ENCODE assay signal across 17 cellular contexts in the genomic region with DNA sequence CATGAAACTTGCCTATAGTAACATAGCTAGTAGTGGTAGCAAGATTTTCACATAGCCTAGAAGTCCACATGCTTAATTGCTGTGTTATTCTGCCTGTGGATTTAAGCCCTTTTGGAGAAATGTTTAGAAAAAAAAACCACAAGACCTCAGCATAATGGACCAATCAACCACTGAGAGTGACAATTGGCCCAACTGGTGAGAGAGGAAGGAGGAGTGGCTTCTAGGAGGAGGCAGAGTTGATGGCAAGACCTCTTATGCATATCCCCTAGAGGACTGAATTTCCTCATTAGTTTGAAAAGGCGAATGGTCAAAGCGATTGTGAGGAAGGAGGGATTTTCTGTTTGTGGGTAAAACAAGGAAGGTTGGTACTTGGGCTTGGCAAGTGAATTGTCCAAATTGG. TPM values are rescaled to one million over a fixed set of nuclear protein-coding genes. Genes with fewer than 3 reads are reported as not detected.
DNase-seq lines count a peak whose midpoint lies in the region; ATAC-seq, FAIRE-seq and TF ChIP-seq lines count a peak whose summit lies in the region.
"Had no signal": no experiment of that assay in that cellular context is flagged by ENCODE, and none has a peak within 500 bp of the region (broad histone marks: within the 10 kb centered on the region; RNA-seq: fewer than 3 reads in every experiment).

No MANE protein-coding gene starts in this region.

- in situ Hi-C loops in GM23248 (cut with MboI) = no loop called here

- H3K9me3 ChIP-seq in H1 (ENCODE audit: insufficient read depth in 2 of 2, low read depth in 1 of 2, low read length in 1 of 2) (peaks cover 3 to 4% of the 10 kb centered on the region in 2 experiments; a peak in 3 of 4 replicates), GM23248 (ENCODE audit: low read depth) (no peaks in the 10 kb centered on the region), esophagus squamous epithelium (peaks cover 0 to 16% (median 8%) of the 10 kb centered on the region in 3 donors), stomach (peaks cover 0 to 20% (median 10%) of the 10 kb centered on the region in 4 donors)
- H3K9me3 ChIP-seq: BE2C had no signal

- H3K9me2 ChIP-seq in GM23248 (ENCODE audit: insufficient read depth) = no peaks in the 10 kb centered on the region

- H3K14ac ChIP-seq in H1 (ENCODE audit: insufficient read length) = no peak overlapping the region

- no peak overlapping the region for H2AK5ac ChIP-seq in H1 (ENCODE audit: low read depth, low read length)

- no peak for TF ChIP-seq EP300 in H1 (IDR thresholded peaks at IDR 0.05; ENCODE audit: borderline replicate concordance in 1 of 2, low read depth in 2 of 2, low read length in 2 of 2)
- TF ChIP-seq EP300 in stomach (IDR thresholded peaks at IDR 0.05) = no peak

- TF ChIP-seq POLR2A in NB4 (IDR thresholded peaks at IDR 0.05; ENCODE audit: extremely low read depth, insufficient read length) (no peak), H1 (IDR thresholded peaks at IDR 0.05; ENCODE audit: control extremely low read depth in 1 of 2, low read depth in 2 of 2, low read length in 2 of 2) (no peak), esophagus squamous epithelium (IDR thresholded peaks at IDR 0.05) (no peak), stomach (IDR thresholded peaks at IDR 0.05) (no peak)

- no peak overlapping the region for H3K4me3 Mint-ChIP-seq in stimulated activated effector memory CD8-positive, alpha-beta T cell treated with anti-CD3 and anti-CD28 coated beads, Interleukin-12 subunit alpha, Interleukin-12 subunit beta, amount 100 ng/mL, for 72 hours
- H3K4me3 Mint-ChIP-seq: CD8-positive, alpha-beta memory T cell had no signal

- H3K36me3 ChIP-seq in H1 (ENCODE audit: control insufficient read depth in 2 of 4, insufficient read depth in 4 of 4, low read length in 3 of 4) = no peaks in the 10 kb centered on the region
- no peaks in the 10 kb centered on the region for H3K36me3 ChIP-seq in GM23248 (ENCODE audit: low read depth)
- no peaks in the 10 kb centered on the region for H3K36me3 ChIP-seq in esophagus squamous epithelium
- no peaks in the 10 kb centered on the region for H3K36me3 ChIP-seq in stomach
- H3K36me3 ChIP-seq: BE2C had no signal

- no peak overlapping the region for H4K91ac ChIP-seq in H1 (replicated peaks; ENCODE audit: insufficient read length, low read length)

- no peak overlapping the region for H4K5ac ChIP-seq in H1 (ENCODE audit: insufficient read length, low read depth, low read length)

- peak; percentile 31 for DNase-seq in LHCN-M2 (ENCODE audit: low read depth)
- DNase-seq in NB4 (ENCODE audit: low read depth) = peak; percentile 67
- DNase-seq in H1 (ENCODE audit: low read depth in 1 of 2, low spot score in 2 of 2) = no peak
- DNase-seq in stimulated activated effector memory CD8-positive, alpha-beta T cell treated with anti-CD3 and anti-CD28 coated beads, Interleukin-12 subunit alpha, Interleukin-12 subunit beta, amount 100 ng/mL, for 72 hours (ENCODE audit: low spot score in 2 of 2) = no peak
- DNase-seq in GM23248 = no peak
- DNase-seq in esophagus squamous epithelium (lab: John Stamatoyannopoulos, UW) = no peak
- no peak for DNase-seq in stomach
- DNase-seq: BE2C; Caco-2; CD8-positive, alpha-beta memory T cell; DMS53; GF-D8 had no signal

- no peak overlapping the region for H3K27ac Mint-ChIP-seq in stimulated activated effector memory CD8-positive, alpha-beta T cell treated with anti-CD3 and anti-CD28 coated beads, Interleukin-12 subunit alpha, Interleukin-12 subunit beta, amount 100 ng/mL, for 72 hours
- H3K27ac Mint-ChIP-seq: CD8-positive, alpha-beta memory T cell had no signal

- no peaks in the 10 kb centered on the region for H3K4me1 Mint-ChIP-seq in stimulated activated effector memory CD8-positive, alpha-beta T cell treated with anti-CD3 and anti-CD28 coated beads, Interleukin-12 subunit alpha, Interleukin-12 subunit beta, amount 100 ng/mL, for 72 hours
- H3K4me1 Mint-ChIP-seq: CD8-positive, alpha-beta memory T cell had no signal

- H3K9ac ChIP-seq in H1 (replicated peaks in 1 of 4; ENCODE audit: extremely low read depth in 1 of 4, low read depth in 3 of 4, low read length in 3 of 4) = no peak overlapping the region
- H3K9ac ChIP-seq in GM23248 = no peak overlapping the region

- no peak for TF ChIP-seq CTCF in NB4 (IDR thresholded peaks at IDR 0.05; ENCODE audit: low read depth, low read length)
- TF ChIP-seq CTCF in H1 (IDR thresholded peaks at IDR 0.05; ENCODE audit: control extremely low read depth in 1 of 3, insufficient read depth in 1 of 3, low read depth in 1 of 3, low read length in 3 of 3) = no peak
- TF ChIP-seq CTCF in esophagus squamous epithelium (IDR thresholded peaks at IDR 0.05) = no peak
- no peak for TF ChIP-seq CTCF in stomach (IDR thresholded peaks at IDR 0.05)

- TF ChIP-seq RAD21 in H1 (IDR thresholded peaks at IDR 0.05 in 1 of 2, conservative IDR thresholded peaks at IDR 0.05 in 1 of 2; ENCODE audit: low read depth in 2 of 2, low read length in 2 of 2) = no peak

- H2BK20ac ChIP-seq in H1 (ENCODE audit: low read length) = no peak overlapping the region

- intact Hi-C loops in esophagus squamous epithelium (cut with DNase I) = no loop called here
- intact Hi-C loops in stomach (cut with DNase I; ENCODE audit: low total_unique reads) = no loop called here

- H4K20me1 ChIP-seq in H1 (replicated peaks in 1 of 2; ENCODE audit: control insufficient read depth in 1 of 2, insufficient read depth in 2 of 2, low read length in 2 of 2) = no peaks in the 10 kb centered on the region
- H4K20me1 ChIP-seq in GM23248 (ENCODE audit: insufficient read depth) = no peaks in the 10 kb centered on the region

- no peak overlapping the region for H3K23ac ChIP-seq in H1 (ENCODE audit: insufficient read length)

- no peak overlapping the region for H4K8ac ChIP-seq in H1 (ENCODE audit: extremely low read depth, insufficient read depth, low read length)

- H3K9me3 Mint-ChIP-seq in stimulated activated effector memory CD8-positive, alpha-beta T cell treated with anti-CD3 and anti-CD28 coated beads, Interleukin-12 subunit alpha, Interleukin-12 subunit beta, amount 100 ng/mL, for 72 hours = peaks cover 15% of the 10 kb centered on the region

- H3K79me1 ChIP-seq in H1 (ENCODE audit: low read depth, low read length) = no peaks in the 10 kb centered on the region

- no peak overlapping the region for H3K27ac ChIP-seq in H1 (ENCODE audit: low read depth, low read length)
- H3K27ac ChIP-seq in GM23248 = no peak overlapping the region
- no peak overlapping the region for H3K27ac ChIP-seq in esophagus squamous epithelium
- H3K27ac ChIP-seq in stomach = no peak overlapping the region
- H3K27ac ChIP-seq: HL-60 had no signal

- H3K4me2 ChIP-seq in H1 (ENCODE audit: insufficient read depth in 1 of 2, low read depth in 2 of 2, low read length in 2 of 2) (no peak overlapping the region), GM23248 (ENCODE audit: unreplicated experiment) (no peak overlapping the region)
- H3K4me2 ChIP-seq: A549 had no signal

- peaks cover 12% of the 10 kb centered on the region for H3F3A ChIP-seq in GM23248 (ENCODE audit: insufficient read depth)

- no peaks in the 10 kb centered on the region for H3K23me2 ChIP-seq in H1 (ENCODE audit: low read depth, low read length)

- no peak overlapping the region for H2BK120ac ChIP-seq in H1 (replicated peaks; ENCODE audit: low read depth, low read length)

- no peaks in the 10 kb centered on the region for H3K36me3 Mint-ChIP-seq in stimulated activated effector memory CD8-positive, alpha-beta T cell treated with anti-CD3 and anti-CD28 coated beads, Interleukin-12 subunit alpha, Interleukin-12 subunit beta, amount 100 ng/mL, for 72 hours

- no peak overlapping the region for H2BK5ac ChIP-seq in H1 (ENCODE audit: low read depth, low read length)

- H3K4me1 ChIP-seq in H1 (replicated peaks in 1 of 4; ENCODE audit: control insufficient read depth in 3 of 4, insufficient read depth in 4 of 4, low read length in 3 of 4) (no peaks in the 10 kb centered on the region), GM23248 (ENCODE audit: insufficient read depth) (peaks cover 7% of the 10 kb centered on the region), esophagus squamous epithelium (no peaks in the 10 kb centered on the region), stomach (no peaks in the 10 kb centered on the region)
- H3K4me1 ChIP-seq: BE2C, Caco-2 had no signal

- no peak overlapping the region for H3K4me3 ChIP-seq in NB4 (ENCODE audit: low read depth, low read length)
- no peak overlapping the region for H3K4me3 ChIP-seq in H1 (ENCODE audit: extremely low read depth in 1 of 4, insufficient read depth in 2 of 4, low read depth in 3 of 4, low read length in 4 of 4)
- H3K4me3 ChIP-seq in GM23248 = no peak overlapping the region
- no peak overlapping the region for H3K4me3 ChIP-seq in esophagus squamous epithelium
- no peak overlapping the region for H3K4me3 ChIP-seq in stomach
- H3K4me3 ChIP-seq: A549 had no signal

- H3K4ac ChIP-seq in H1 (replicated peaks; ENCODE audit: insufficient read length, low read depth, low read length) = no peak overlapping the region

- H3K18ac ChIP-seq in H1 (ENCODE audit: extremely low read depth, low read length) = no peak overlapping the region

- no peak overlapping the region for H2BK12ac ChIP-seq in H1 (ENCODE audit: low read depth, low read length)

- no peaks in the 10 kb centered on the region for H3K79me2 ChIP-seq in H1 (ENCODE audit: control insufficient read depth in 1 of 2, insufficient read depth in 2 of 2, low read length in 2 of 2)
- H3K79me2 ChIP-seq in GM23248 (ENCODE audit: insufficient read depth) = no peaks in the 10 kb centered on the region

- CTCF ChIA-PET in H1 (lab: Charles Lee; ENCODE audit: partially characterized antibody) = interaction anchor here (0.6 to 1.3 kb wide), 2 partner anchors 33 to 328 kb away, joined by 3 to 5 read pairs; no protein-coding TSS in a partner anchor

- 90% methylated on average over 2 of the region's 2 CpGs; no CpG with 5 or more reads in 1 of the 2 experiments for WGBS in H1 (ENCODE audit: extremely low coverage in 1 of 2, insufficient coverage in 1 of 2, insufficient read length in 1 of 2, insufficient replicate concordance in 2 of 2, low coverage in 1 of 2, low lambda C conversion rate in 2 of 2, missing lambda C conversion rate in 1 of 2), 2 experiments
- 64 to 77% methylated on average over 2 of the region's 2 CpGs for WGBS in GM23248 (ENCODE audit: low coverage in 1 of 2, low lambda C conversion rate in 2 of 2, missing lambda C conversion rate in 2 of 2), 2 experiments
- 57 to 85% methylated on average over 2 of the region's 2 CpGs for WGBS in esophagus squamous epithelium, 2 donors
- WGBS in stomach, 5 donors = 77 to 88% (median 87%) methylated on average over 2 of the region's 2 CpGs

- POLR2A ChIA-PET in H1 (lab: Charles Lee; ENCODE audit: partially characterized antibody) = no interaction called here

- no peak for FAIRE-seq in H1 (lab: Jason Lieb, UNC)
- FAIRE-seq: A549, GM19239, H54 had no signal

- H2BK15ac ChIP-seq in H1 (ENCODE audit: low read length) = 0 out of 2 replicates have a peak overlapping the region, but pooled peaks have one; percentile 33

- no peak for ATAC-seq in stimulated activated effector memory CD8-positive, alpha-beta T cell treated with anti-CD3 and anti-CD28 coated beads, Interleukin-12 subunit alpha, Interleukin-12 subunit beta, amount 100 ng/mL, for 72 hours
- ATAC-seq: A549, HCT116 had no signal

- no peak overlapping the region for H2AFZ ChIP-seq in H1 (ENCODE audit: low read length)
- H2AFZ ChIP-seq in GM23248 = no peak overlapping the region

- no peaks in the 10 kb centered on the region for H3K27me3 ChIP-seq in H1 (replicated peaks in 1 of 4; ENCODE audit: control insufficient read depth in 3 of 4, extremely low read depth in 1 of 4, insufficient read depth in 3 of 4, low read length in 3 of 4)
- H3K27me3 ChIP-seq in GM23248 (replicated peaks; ENCODE audit: insufficient read depth) = no peaks in the 10 kb centered on the region
- peaks cover 0 to 8% (median 0%) of the 10 kb centered on the region in 4 donors for H3K27me3 ChIP-seq in esophagus squamous epithelium
- H3K27me3 ChIP-seq in stomach = no peaks in the 10 kb centered on the region

- no peak overlapping the region for H3K56ac ChIP-seq in H1 (replicated peaks; ENCODE audit: insufficient read length, low read depth, low read length)

RNA-seq across cellular contexts. Expression of a gene that starts 30.6 kb away (rescaled TPM):
- total RNA-seq in LHCN-M2 (2014; rRNA removed) = 759 and 1,139 TPM in 2 replicates
- polyA plus RNA-seq in LHCN-M2 (2012) = 1,047 TPM
- total RNA-seq in H1 (2021; fragmentation: NEBNext Ultra II Directional; extraction: Animal tissue kit (Norgen Biotek cat#: 25700)) = not detected in 2 replicates
- 0.38 TPM in 1 of 2 replicates, not detected in the other for polyA plus RNA-seq in H1 (2011; rRNA removed)
- not detected for polyA plus RNA-seq in H1 (2011; cell fraction: cytosol; rRNA removed)
- polyA plus RNA-seq in H1 (2011; cell fraction: nucleus; rRNA removed) = not detected
- not detected in 4 replicates for polyA plus RNA-seq in H1 (2012, experiment 1 of 2)
- polyA plus RNA-seq in H1 (2012, experiment 2 of 2) = 0.67 TPM
- polyA plus RNA-seq in H1 (2013, experiment 1 of 2) = 0.04 TPM
- polyA plus RNA-seq in H1 (2013, experiment 2 of 2) = not detected
- not detected in 2 replicates for polyA minus RNA-seq in H1 (2011; rRNA and poly(A)+ RNA removed)
- polyA minus RNA-seq in H1 (2011; cell fraction: cytosol; rRNA and poly(A)+ RNA removed) = not detected
- polyA minus RNA-seq in H1 (2011; cell fraction: nucleus; rRNA and poly(A)+ RNA removed) = 3.0 TPM
- 809 and 1,043 TPM in 2 replicates for total RNA-seq in GM23248 (2014; rRNA removed; shearing (Covaris generic))
- 1,317 and 1,390 TPM in 2 replicates for polyA plus RNA-seq in GM23248 (2016; fragmentation: Nextera tagmentation; extraction: Ambion mirVana)
- 100 to 1,000 TPM in 1 of 4 donors, 10 to 100 TPM in 2, 1 to 10 TPM in 1; 4.1 to 142 (median 56.8) TPM for total RNA-seq in esophagus squamous epithelium
- total RNA-seq in stomach = 100 to 1,000 TPM in 3 of 5 donors, 10 to 100 TPM in 2; 35.1 to 442 (median 250) TPM
- polyA plus RNA-seq in stomach = 100 to 1,000 TPM; 197 to 451 (median 373) TPM
- total RNA-seq: CD8-positive, alpha-beta memory T cell had no signal
- polyA plus RNA-seq: CD8-positive, alpha-beta memory T cell had no signal

Comparison
In these comparisons a context has a peak if more than half of its experiments do, and no peak if none do; other contexts are left out.
1. DNase-seq: peak in LHCN-M2 (single experiment) and NB4 (single experiment); none in H1 (0 of 2), stimulated activated effector memory CD8-positive, alpha-beta T cell treated with anti-CD3 and anti-CD28 coated beads, Interleukin-12 subunit alpha, Interleukin-12 subunit beta, amount 100 ng/mL, for 72 hours (0 of 2), GM23248 (single experiment), esophagus squamous epithelium (single experiment) and stomach (single experiment).